In genomic region chr19:13164370-13165090, GRCh38 we compare ENCODE assay signal across 8 cellular contexts. TPM values are rescaled to one million over a fixed set of nuclear protein-coding genes. Genes with fewer than 3 reads are reported as not detected.
DNase-seq lines count a peak whose midpoint lies in the region; ATAC-seq and TF ChIP-seq lines count a peak whose summit lies in the region.

No MANE protein-coding gene starts in this region.

- intact Hi-C loops in thyroid gland (cut with DNase I), result no loop called here

- no peaks in the 10 kb centered on the region for H3K27me3 Mint-ChIP-seq in WTC11 (ENCODE audit: low read depth)
- no peaks in the 10 kb centered on the region for H3K27me3 Mint-ChIP-seq in memory B cell

- peak overlapping the region; percentile 24 for H3K4me3 ChIP-seq in effector memory CD4-positive, alpha-beta T cell (ENCODE audit: insufficient read depth, low read depth, low read length, poor library complexity, severe bottlenecking)
- peak overlapping the region in 1 of 3 donors; percentile 35 for H3K4me3 ChIP-seq in thyroid gland (replicated peaks in 1 of 3)

- peaks cover 72% of the 10 kb centered on the region for H3K4me1 ChIP-seq in effector memory CD4-positive, alpha-beta T cell (ENCODE audit: control insufficient read depth, insufficient read depth, low read length, poor library complexity, severe bottlenecking)
- peaks cover 43 to 65% of the 10 kb centered on the region in 2 donors for H3K4me1 ChIP-seq in thyroid gland

- POLR2A ChIA-PET in WTC11 (lab: Charles Lee), result interaction anchor here (0.5 to 8.6 kb wide), 9 partner anchors 10 to 51 kb away, joined by 3 to 167 read pairs (median 4); partner anchors contain the start of genes IER2, NACC1 and STX10

- TF ChIP-seq POLR2A in thyroid gland (IDR thresholded peaks at IDR 0.05), result no peak

- H3K36me3 Mint-ChIP-seq in WTC11 (no peaks in the 10 kb centered on the region), memory B cell (no peaks in the 10 kb centered on the region)

- ATAC-seq in WTC11 (peak; percentile 50), memory B cell (ENCODE audit: low read depth) (no peak)
- no peak for ATAC-seq in activated CD4-positive, CD25-positive, alpha-beta regulatory T cell treated with anti-CD3 and anti-CD28 coated beads, Interleukin-2, amount 50 U/mL, for 24 hours

- DNase-seq in ELF-1 (ENCODE audit: low read depth, low spot score), result peak; percentile 98
- DNase-seq in NCI-H146 (lab: John Stamatoyannopoulos, UW), result peak; percentile 91
- peak; percentile 91 for DNase-seq in WTC11 (ENCODE audit: low spot score)
- peak in 2 of 3 donors; percentile 35 to 42 for DNase-seq in effector memory CD4-positive, alpha-beta T cell
- DNase-seq in memory B cell (ENCODE audit: low spot score in 2 of 2), result no peak
- DNase-seq in thyroid gland, result peak; percentile 35 to 48
- no peak for DNase-seq in SKM-1 (lab: John Stamatoyannopoulos, UW; ENCODE audit: unreplicated experiment)

- H3K4me3 Mint-ChIP-seq in WTC11, result peak overlapping the region; percentile 69
- peak overlapping the region; percentile 50 for H3K4me3 Mint-ChIP-seq in memory B cell

- TF ChIP-seq CTCF in WTC11 (IDR thresholded peaks at IDR 0.05) (no peak), thyroid gland (IDR thresholded peaks at IDR 0.05) (no peak)

- peak overlapping the region; percentile 88 for H3K27ac ChIP-seq in effector memory CD4-positive, alpha-beta T cell (ENCODE audit: insufficient read depth, low read length, poor library complexity, severe bottlenecking)
- peak overlapping the region; percentile 89 to 97 (median 93) for H3K27ac ChIP-seq in thyroid gland

- 20 to 24% methylated on average over 16 to 18 of the region's 18 CpGs for WGBS in thyroid gland, 2 donors

- no peaks in the 10 kb centered on the region for H3K36me3 ChIP-seq in effector memory CD4-positive, alpha-beta T cell (ENCODE audit: control insufficient read depth, insufficient read depth, low read length)
- no peaks in the 10 kb centered on the region for H3K36me3 ChIP-seq in thyroid gland

- H3K9me3 ChIP-seq in effector memory CD4-positive, alpha-beta T cell (ENCODE audit: control insufficient read depth, low read length), result no peaks in the 10 kb centered on the region
- no peaks in the 10 kb centered on the region for H3K9me3 ChIP-seq in thyroid gland

- H3K9me3 Mint-ChIP-seq in WTC11 (no peaks in the 10 kb centered on the region), memory B cell (no peaks in the 10 kb centered on the region)

- CTCF ChIA-PET in WTC11 (lab: Charles Lee), result interaction anchor here (0.6 to 3.5 kb wide), 11 partner anchors 9 to 633 kb away, joined by 3 to 42 read pairs (median 4); partner anchors contain the start of genes IER2, NACC1 and STX10

- H3K27ac Mint-ChIP-seq in WTC11, result peak overlapping the region; percentile 100
- H3K27ac Mint-ChIP-seq in memory B cell, result peak overlapping the region; percentile 92

- no peaks in the 10 kb centered on the region for H3K27me3 ChIP-seq in effector memory CD4-positive, alpha-beta T cell (replicated peaks; ENCODE audit: control insufficient read depth, insufficient read depth, low read length, poor library complexity, severe bottlenecking)
- no peaks in the 10 kb centered on the region for H3K27me3 ChIP-seq in thyroid gland

- H3K4me1 Mint-ChIP-seq in WTC11 (peaks cover 66% of the 10 kb centered on the region), memory B cell (peaks cover 46% of the 10 kb centered on the region)

TF ChIP-seq in WTC11, 78 proteins besides CTCF, POLR2A, EP300 and RAD21 (continues in another document):
- TF ChIP-seq RELA (CRISPR knock-in tag; IDR thresholded peaks at IDR 0.05; ENCODE audit: borderline replicate concordance) (no peak), ZNF317 (CRISPR knock-in tag; IDR thresholded peaks at IDR 0.05; ENCODE audit: borderline replicate concordance, low read depth) (no peak), FOXJ3 (CRISPR knock-in tag; IDR thresholded peaks at IDR 0.05; ENCODE audit: borderline replicate concordance) (0 out of 2 replicates have a peak, but pooled peaks have one; percentile 60), ZNF121 (CRISPR knock-in tag; IDR thresholded peaks at IDR 0.05) (no peak), GABPB1 (CRISPR knock-in tag; IDR thresholded peaks at IDR 0.05) (peak; percentile 66; the same call in 1 of the 2 replicates), FOXK1 (CRISPR knock-in tag; IDR thresholded peaks at IDR 0.05) (peak; percentile 87), MAX (CRISPR knock-in tag; IDR thresholded peaks at IDR 0.05) (peak; percentile 77), FOXP1 (CRISPR knock-in tag; IDR thresholded peaks at IDR 0.05; ENCODE audit: borderline replicate concordance) (peak; percentile 91; the same call in 1 of the 2 replicates), NFE2L1 (CRISPR knock-in tag; IDR thresholded peaks at IDR 0.05) (peak; percentile 68; the same call in 1 of the 2 replicates), RORB (CRISPR knock-in tag; IDR thresholded peaks at IDR 0.05) (peak; percentile 36; the same call in 1 of the 2 replicates), ZNF219 (CRISPR knock-in tag; IDR thresholded peaks at IDR 0.05; ENCODE audit: borderline replicate concordance) (peak; percentile 69; the same call in 1 of the 2 replicates)
- TF ChIP-seq, protein P1, sequence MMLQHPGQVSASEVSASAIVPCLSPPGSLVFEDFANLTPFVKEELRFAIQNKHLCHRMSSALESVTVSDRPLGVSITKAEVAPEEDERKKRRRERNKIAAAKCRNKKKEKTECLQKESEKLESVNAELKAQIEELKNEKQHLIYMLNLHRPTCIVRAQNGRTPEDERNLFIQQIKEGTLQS (CRISPR knock-in tag; conservative IDR thresholded peaks at IDR 0.05), result no peak
- TF ChIP-seq, protein P2, sequence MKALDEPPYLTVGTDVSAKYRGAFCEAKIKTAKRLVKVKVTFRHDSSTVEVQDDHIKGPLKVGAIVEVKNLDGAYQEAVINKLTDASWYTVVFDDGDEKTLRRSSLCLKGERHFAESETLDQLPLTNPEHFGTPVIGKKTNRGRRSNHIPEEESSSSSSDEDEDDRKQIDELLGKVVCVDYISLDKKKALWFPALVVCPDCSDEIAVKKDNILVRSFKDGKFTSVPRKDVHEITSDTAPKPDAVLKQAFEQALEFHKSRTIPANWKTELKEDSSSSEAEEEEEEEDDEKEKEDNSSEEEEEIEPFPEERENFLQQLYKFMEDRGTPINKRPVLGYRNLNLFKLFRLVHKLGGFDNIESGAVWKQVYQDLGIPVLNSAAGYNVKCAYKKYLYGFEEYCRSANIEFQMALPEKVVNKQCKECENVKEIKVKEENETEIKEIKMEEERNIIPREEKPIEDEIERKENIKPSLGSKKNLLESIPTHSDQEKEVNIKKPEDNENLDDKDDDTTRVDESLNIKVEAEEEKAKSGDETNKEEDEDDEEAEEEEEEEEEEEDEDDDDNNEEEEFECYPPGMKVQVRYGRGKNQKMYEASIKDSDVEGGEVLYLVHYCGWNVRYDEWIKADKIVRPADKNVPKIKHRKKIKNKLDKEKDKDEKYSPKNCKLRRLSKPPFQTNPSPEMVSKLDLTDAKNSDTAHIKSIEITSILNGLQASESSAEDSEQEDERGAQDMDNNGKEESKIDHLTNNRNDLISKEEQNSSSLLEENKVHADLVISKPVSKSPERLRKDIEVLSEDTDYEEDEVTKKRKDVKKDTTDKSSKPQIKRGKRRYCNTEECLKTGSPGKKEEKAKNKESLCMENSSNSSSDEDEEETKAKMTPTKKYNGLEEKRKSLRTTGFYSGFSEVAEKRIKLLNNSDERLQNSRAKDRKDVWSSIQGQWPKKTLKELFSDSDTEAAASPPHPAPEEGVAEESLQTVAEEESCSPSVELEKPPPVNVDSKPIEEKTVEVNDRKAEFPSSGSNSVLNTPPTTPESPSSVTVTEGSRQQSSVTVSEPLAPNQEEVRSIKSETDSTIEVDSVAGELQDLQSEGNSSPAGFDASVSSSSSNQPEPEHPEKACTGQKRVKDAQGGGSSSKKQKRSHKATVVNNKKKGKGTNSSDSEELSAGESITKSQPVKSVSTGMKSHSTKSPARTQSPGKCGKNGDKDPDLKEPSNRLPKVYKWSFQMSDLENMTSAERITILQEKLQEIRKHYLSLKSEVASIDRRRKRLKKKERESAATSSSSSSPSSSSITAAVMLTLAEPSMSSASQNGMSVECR (CRISPR knock-in tag; IDR thresholded peaks at IDR 0.05; ENCODE audit: borderline replicate concordance), result peak; percentile 86; the same call in 1 of the 2 replicates
- TF ChIP-seq, protein P3, sequence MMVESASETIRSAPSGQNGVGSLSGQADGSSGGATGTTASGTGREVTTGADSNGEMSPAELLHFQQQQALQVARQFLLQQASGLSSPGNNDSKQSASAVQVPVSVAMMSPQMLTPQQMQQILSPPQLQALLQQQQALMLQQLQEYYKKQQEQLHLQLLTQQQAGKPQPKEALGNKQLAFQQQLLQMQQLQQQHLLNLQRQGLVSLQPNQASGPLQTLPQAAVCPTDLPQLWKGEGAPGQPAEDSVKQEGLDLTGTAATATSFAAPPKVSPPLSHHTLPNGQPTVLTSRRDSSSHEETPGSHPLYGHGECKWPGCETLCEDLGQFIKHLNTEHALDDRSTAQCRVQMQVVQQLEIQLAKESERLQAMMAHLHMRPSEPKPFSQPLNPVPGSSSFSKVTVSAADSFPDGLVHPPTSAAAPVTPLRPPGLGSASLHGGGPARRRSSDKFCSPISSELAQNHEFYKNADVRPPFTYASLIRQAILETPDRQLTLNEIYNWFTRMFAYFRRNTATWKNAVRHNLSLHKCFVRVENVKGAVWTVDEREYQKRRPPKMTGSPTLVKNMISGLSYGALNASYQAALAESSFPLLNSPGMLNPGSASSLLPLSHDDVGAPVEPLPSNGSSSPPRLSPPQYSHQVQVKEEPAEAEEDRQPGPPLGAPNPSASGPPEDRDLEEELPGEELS (CRISPR knock-in tag; IDR thresholded peaks at IDR 0.05), result peak; percentile 91; the same call in 1 of the 2 replicates

RNA-seq across cellular contexts. Expression of gene IER2, which starts 14.3 kb away (rescaled TPM):
- total RNA-seq in WTC11 (2021) (138 to 154 TPM (median 150 TPM) in 3 replicates), thyroid gland (100 to 1,000 TPM in 1 of 4 donors, 10 to 100 TPM in 3; 55.0 to 139 (median 65.9) TPM)

RNA-seq across cellular contexts. Expression of gene STX10, which starts 14.4 kb away (rescaled TPM):
- total RNA-seq in WTC11 (2021), result 53.7 to 56.9 TPM (median 54.6 TPM) in 3 replicates
- 10 to 100 TPM; 39.2 to 91.9 (median 56.5) TPM for total RNA-seq in thyroid gland

RNA-seq across cellular contexts. Expression of gene NACC1, which starts 46.5 kb away (rescaled TPM):
- total RNA-seq in WTC11 (2021) (212 to 237 TPM (median 213 TPM) in 3 replicates), thyroid gland (10 to 100 TPM; 16.9 to 67.7 (median 43.0) TPM)

RNA-seq across cellular contexts. Expression of gene TRMT1, which starts 48.0 kb away (rescaled TPM):
- total RNA-seq in WTC11 (2021) (84.0 to 106 TPM (median 86.0 TPM) in 3 replicates), thyroid gland (10 to 100 TPM; 23.9 to 31.3 (median 29.1) TPM)

Comparison
In these comparisons a context has a peak if more than half of its experiments do, and no peak if none do; other contexts are left out.
1. DNase-seq: peak in ELF-1 (single experiment), NCI-H146 (single experiment), WTC11 (single experiment), effector memory CD4-positive, alpha-beta T cell (2 of 3) and thyroid gland (2 of 2); none in memory B cell (0 of 2) and SKM-1 (single experiment).